ENCODE assay signal across 1 cellular context in genomic region chr5:77631166-77631582, GRCh38.
TF ChIP-seq lines count a peak whose summit lies in the region.

No MANE protein-coding gene starts in this region.

TF ChIP-seq in SK-N-SH, 30 proteins besides CTCF, POLR2A, EP300 and RAD21 (continued from another document):
- TF ChIP-seq MAX (IDR thresholded peaks at IDR 0.05; ENCODE audit: low read depth) (no peak), YY1 (IDR thresholded peaks at IDR 0.05; ENCODE audit: low read depth) (no peak), GATA2 (CRISPR knock-in tag; IDR thresholded peaks at IDR 0.05) (no peak)
